Comparison of ENCODE assay signal across 18 cellular contexts in the genomic region with DNA sequence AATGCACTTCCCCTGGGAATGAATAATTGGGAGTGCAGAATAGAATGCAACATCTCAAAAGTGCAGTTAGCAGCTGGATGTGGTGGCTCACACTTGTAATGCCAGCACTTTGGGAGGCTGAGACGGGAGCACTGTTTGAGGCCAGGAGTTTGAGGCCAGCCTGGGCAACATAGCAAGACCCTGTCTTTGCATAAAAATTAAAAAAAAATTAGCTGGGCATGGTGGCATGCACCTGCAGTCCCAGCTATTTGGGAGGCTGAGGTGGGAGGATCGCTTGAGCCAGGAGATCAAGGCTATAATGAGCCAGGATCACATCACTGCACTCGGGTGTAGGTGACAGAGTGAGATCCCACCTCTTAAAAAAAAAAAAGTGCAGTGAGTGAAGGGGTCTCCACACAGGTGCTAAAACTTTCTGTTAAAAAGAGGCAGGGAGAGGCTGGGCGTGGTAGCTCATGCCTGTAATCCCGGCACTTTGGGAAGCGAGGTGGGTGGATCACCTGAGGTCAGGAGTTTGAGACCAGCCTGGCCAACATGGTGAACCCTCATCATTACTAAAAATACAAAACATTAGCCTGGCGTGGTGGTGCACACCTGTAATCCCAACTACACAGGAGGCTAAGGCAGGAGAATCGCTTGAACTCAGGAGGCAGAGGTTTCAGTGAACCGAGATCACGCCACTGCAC.
"Had no signal": no experiment of that assay in that cellular context is flagged by ENCODE, and none has a peak within 500 bp of the region (broad histone marks: within the 10 kb centered on the region; RNA-seq: fewer than 3 reads in every experiment).

No MANE protein-coding gene starts in this region.

- H3K4me3 Mint-ChIP-seq: activated CD8-positive, alpha-beta memory T cell treated with anti-CD3 and anti-CD28 coated beads, Interleukin-2, amount 10 ng/mL, durations not matched to agents 7 days and 5 days; activated naive CD4-positive, alpha-beta T cell treated with anti-CD3 and anti-CD28 coated beads, Interleukin-2, amount 50 U/mL, for 24 hours; brain; central memory CD8-positive, alpha-beta T cell; naive thymus-derived CD4-positive, alpha-beta T cell; type B pancreatic cell had no signal

- DNase-seq: activated CD8-positive, alpha-beta memory T cell treated with anti-CD3 and anti-CD28 coated beads, Interleukin-2, amount 10 ng/mL, durations not matched to agents 7 days and 5 days; amniotic stem cell; effector memory CD4-positive, alpha-beta T cell; foreskin melanocyte; kidney glomerular epithelial cell; midbrain; naive thymus-derived CD4-positive, alpha-beta T cell; retina; stimulated activated CD4-positive, alpha-beta T cell treated with anti-CD3 and anti-CD28 coated beads, Interleukin-4, amount 100 ng/mL, for 4 hours; stimulated activated CD8-positive, alpha-beta memory T cell treated with anti-CD3 and anti-CD28 coated beads, Interleukin-4, amount 100 ng/mL, for 48 hours; stimulated activated naive CD4-positive, alpha-beta T cell treated with Interleukin-2 at 50 U/mL for 16 hours; SW 1271 had no signal

- ATAC-seq: activated CD8-positive, alpha-beta memory T cell treated with anti-CD3 and anti-CD28 coated beads, Interleukin-2, amount 10 ng/mL, durations not matched to agents 7 days and 5 days; naive thymus-derived CD4-positive, alpha-beta T cell had no signal

- H3K27ac Mint-ChIP-seq: activated CD8-positive, alpha-beta memory T cell treated with anti-CD3 and anti-CD28 coated beads, Interleukin-2, amount 10 ng/mL, durations not matched to agents 7 days and 5 days; activated naive CD4-positive, alpha-beta T cell treated with anti-CD3 and anti-CD28 coated beads, Interleukin-2, amount 50 U/mL, for 24 hours; type B pancreatic cell had no signal

- H3K27ac ChIP-seq: skin epidermis had no signal

- H3K4me1 Mint-ChIP-seq: central memory CD8-positive, alpha-beta T cell had no signal

- H3K36me3 Mint-ChIP-seq: activated CD8-positive, alpha-beta memory T cell treated with anti-CD3 and anti-CD28 coated beads, Interleukin-2, amount 10 ng/mL, durations not matched to agents 7 days and 5 days; activated naive CD4-positive, alpha-beta T cell treated with anti-CD3 and anti-CD28 coated beads, Interleukin-2, amount 50 U/mL, for 24 hours; brain; naive thymus-derived CD4-positive, alpha-beta T cell; type B pancreatic cell had no signal

- H3K27me3 Mint-ChIP-seq: activated naive CD4-positive, alpha-beta T cell treated with anti-CD3 and anti-CD28 coated beads, Interleukin-2, amount 50 U/mL, for 24 hours; central memory CD8-positive, alpha-beta T cell; type B pancreatic cell had no signal

- H3K4me3 ChIP-seq: lung, skin epidermis had no signal
